In the genomic region with DNA sequence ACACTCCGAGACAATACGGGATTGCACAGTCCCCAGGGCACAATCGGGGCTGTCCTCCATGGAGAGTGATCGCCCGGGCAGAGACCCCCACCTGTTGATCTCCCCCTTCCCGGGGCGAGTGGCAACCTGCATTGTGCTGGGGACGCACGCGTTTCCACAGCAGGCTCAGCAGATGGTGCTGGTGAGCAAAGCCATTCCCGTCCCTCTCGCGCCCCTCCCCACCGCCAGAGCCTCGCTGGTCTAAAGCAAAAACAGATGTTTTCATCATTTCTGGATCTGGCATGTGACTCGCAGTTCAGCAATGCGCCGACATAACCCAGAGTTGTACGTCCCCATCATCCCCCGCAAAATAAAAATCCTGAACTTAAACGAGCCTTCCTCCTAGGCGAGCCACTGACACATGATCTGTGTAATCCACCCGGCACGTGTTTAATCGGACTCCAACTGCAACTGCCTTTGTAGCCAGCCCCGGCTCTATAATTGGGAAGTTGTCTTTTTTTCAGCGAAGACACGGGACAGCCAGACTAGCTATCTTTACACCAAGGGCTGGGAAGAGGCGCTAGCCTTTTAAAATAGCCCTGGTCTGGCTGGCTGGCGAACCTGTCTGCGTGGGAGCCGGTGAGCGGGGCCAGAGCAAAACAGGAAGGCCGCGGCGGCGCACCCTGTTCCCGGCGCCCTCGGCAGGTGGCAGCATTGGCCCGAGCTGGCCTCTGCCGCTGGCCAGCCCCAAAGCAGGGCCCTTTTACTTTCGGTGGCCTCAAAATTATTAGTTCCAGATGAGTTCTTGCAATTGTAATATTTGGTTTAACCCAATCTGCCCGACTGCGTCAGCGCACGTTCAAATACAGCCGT, we compare ENCODE assay signal across 8 cellular contexts.
DNase-seq lines count a peak whose midpoint lies in the region; TF ChIP-seq lines count a peak whose summit lies in the region.

No MANE protein-coding gene starts in this region.

- H3K4me3 Mint-ChIP-seq in activated naive CD4-positive, alpha-beta T cell treated with anti-CD3 and anti-CD28 coated beads, Interleukin-2, amount 50 U/mL, for 24 hours: peak overlapping the region; percentile 84

- no peaks in the 10 kb centered on the region for H4K20me1 ChIP-seq in Loucy (ENCODE audit: insufficient read depth, low read length, poor library complexity, severe bottlenecking)

- H3K4me2 ChIP-seq in Loucy (ENCODE audit: low read depth, low read length, poor library complexity, severe bottlenecking): peak overlapping the region; percentile 85

- H2AFZ ChIP-seq in Loucy (ENCODE audit: low read length): peak overlapping the region; percentile 92

- H3K9me3 ChIP-seq in ES-I3 (ENCODE audit: control insufficient read depth, insufficient read depth, low read length) (peaks cover 7% of the 10 kb centered on the region), Loucy (ENCODE audit: insufficient read depth, low read depth, low read length) (no peaks in the 10 kb centered on the region), SK-N-MC (ENCODE audit: low read depth, low read length) (no peaks in the 10 kb centered on the region), suprapubic skin (no peaks in the 10 kb centered on the region)

- no peaks in the 10 kb centered on the region for H3F3A ChIP-seq in Loucy (ENCODE audit: low read depth)

- no peaks in the 10 kb centered on the region for H3K27me3 ChIP-seq in H7 (ENCODE audit: control insufficient read depth, insufficient read depth, low read length)
- no peaks in the 10 kb centered on the region for H3K27me3 ChIP-seq in Loucy (ENCODE audit: insufficient read depth, low read length, poor library complexity, severe bottlenecking)
- no peaks in the 10 kb centered on the region for H3K27me3 ChIP-seq in suprapubic skin

- no peak for TF ChIP-seq POLR2A in suprapubic skin (IDR thresholded peaks at IDR 0.05)

- DNase-seq in H7 (peak; percentile 90), SK-N-MC (ENCODE audit: low read depth, low spot score) (peak; percentile 26), globus pallidus (ENCODE audit: low spot score) (peak; percentile 93), nucleus accumbens (lab: John Stamatoyannopoulos, UW) (peak in 55 of 56 donors; percentile 58 to 96 (median 86)), suprapubic skin (ENCODE audit: low spot score in 2 of 2) (peak; percentile 92 to 94)

- peak overlapping the region; percentile 81 for H3K27ac Mint-ChIP-seq in activated naive CD4-positive, alpha-beta T cell treated with anti-CD3 and anti-CD28 coated beads, Interleukin-2, amount 50 U/mL, for 24 hours

- H3K4me1 Mint-ChIP-seq in activated naive CD4-positive, alpha-beta T cell treated with anti-CD3 and anti-CD28 coated beads, Interleukin-2, amount 50 U/mL, for 24 hours: peaks cover 25% of the 10 kb centered on the region

- no peaks in the 10 kb centered on the region for H3K36me3 Mint-ChIP-seq in activated naive CD4-positive, alpha-beta T cell treated with anti-CD3 and anti-CD28 coated beads, Interleukin-2, amount 50 U/mL, for 24 hours

- H3K79me2 ChIP-seq in Loucy (ENCODE audit: insufficient read depth, low read length): no peaks in the 10 kb centered on the region

- H3K36me3 ChIP-seq in ES-I3 (ENCODE audit: insufficient read depth, low read length) (no peaks in the 10 kb centered on the region), H7 (replicated peaks; ENCODE audit: control insufficient read depth, insufficient read depth, low read length) (no peaks in the 10 kb centered on the region), Loucy (ENCODE audit: insufficient read depth, low read length) (no peaks in the 10 kb centered on the region), SK-N-MC (ENCODE audit: insufficient read depth, low read length) (no peaks in the 10 kb centered on the region), suprapubic skin (no peaks in the 10 kb centered on the region)

- peak; percentile 69; the same call in 1 of the 2 replicates for TF ChIP-seq CTCF in Loucy (conservative IDR thresholded peaks at IDR 0.05; ENCODE audit: low read length)
- peak; percentile 70 to 79 for TF ChIP-seq CTCF in suprapubic skin (IDR thresholded peaks at IDR 0.05)

- no peaks in the 10 kb centered on the region for H3K27me3 Mint-ChIP-seq in activated naive CD4-positive, alpha-beta T cell treated with anti-CD3 and anti-CD28 coated beads, Interleukin-2, amount 50 U/mL, for 24 hours

- no peak for TF ChIP-seq EP300 in suprapubic skin (IDR thresholded peaks at IDR 0.05)

- 4% methylated on average over 44 of the region's 48 CpGs for WGBS in suprapubic skin

- peak overlapping the region; percentile 43 for H3K4me3 ChIP-seq in H7 (ENCODE audit: insufficient read depth, low read depth, low read length)
- peak overlapping the region; percentile 73 for H3K4me3 ChIP-seq in Loucy (ENCODE audit: low read length, poor library complexity, severe bottlenecking)
- H3K4me3 ChIP-seq in SK-N-MC: peak overlapping the region; percentile 80
- H3K4me3 ChIP-seq in suprapubic skin: peak overlapping the region; percentile 51

- peak overlapping the region; percentile 87 for H3K9ac ChIP-seq in ES-I3 (ENCODE audit: low read depth, low read length)
- H3K9ac ChIP-seq in Loucy (ENCODE audit: low read depth, low read length, poor library complexity, severe bottlenecking): peak overlapping the region; percentile 56
- peak overlapping the region; percentile 52 for H3K9ac ChIP-seq in SK-N-MC (ENCODE audit: insufficient read length)

- H3K27ac ChIP-seq in SK-N-MC (no peak overlapping the region), suprapubic skin (peak overlapping the region; percentile 86)

- no peaks in the 10 kb centered on the region for H3K9me3 Mint-ChIP-seq in activated naive CD4-positive, alpha-beta T cell treated with anti-CD3 and anti-CD28 coated beads, Interleukin-2, amount 50 U/mL, for 24 hours

- peaks cover 21% of the 10 kb centered on the region for H3K4me1 ChIP-seq in ES-I3 (ENCODE audit: insufficient read depth, low read length)
- H3K4me1 ChIP-seq in Loucy (ENCODE audit: insufficient read depth, low read length, poor library complexity, severe bottlenecking): peaks cover 13% of the 10 kb centered on the region
- H3K4me1 ChIP-seq in suprapubic skin: peaks cover 23% of the 10 kb centered on the region

- H3K9me2 ChIP-seq in Loucy (replicated peaks; ENCODE audit: low read depth, low read length): no peaks in the 10 kb centered on the region

Comparison
In these comparisons a context has a peak if more than half of its experiments do, and no peak if none do; other contexts are left out.
1. DNase-seq: peak in every context shown above with its lines; median percentile 93 in globus pallidus; 93 in suprapubic skin; 90 in H7; 86 in nucleus accumbens; 26 in SK-N-MC.